ENCODE assay signal across 1 cellular context in genomic region chr14:21103710-21104447, GRCh38.
TF ChIP-seq lines count a peak whose summit lies in the region.

No MANE protein-coding gene starts in this region.

TF ChIP-seq in HEK293, 187 proteins besides CTCF, POLR2A, EP300 and RAD21 (continued from another document and continues in another):
- TF ChIP-seq YY1 (tag by site-specific recombination; IDR thresholded peaks at IDR 0.05) (peak; percentile 36), ZNF785 (tag by site-specific recombination; IDR thresholded peaks at IDR 0.05) (peak; percentile 78; the same call in 1 of the 2 replicates), ZBTB10 (tag by site-specific recombination; IDR thresholded peaks at IDR 0.05) (peak; percentile 62), KLF7 (tag by site-specific recombination; IDR thresholded peaks at IDR 0.05; ENCODE audit: borderline replicate concordance) (no peak), ZFP37 (tag by site-specific recombination; IDR thresholded peaks at IDR 0.05) (peak; percentile 65), HOXD13 (CRISPR knock-in tag; IDR thresholded peaks at IDR 0.05; ENCODE audit: borderline replicate concordance) (0 out of 2 replicates have a peak, but pooled peaks have one; percentile 30), ZNF398 (tag by site-specific recombination; IDR thresholded peaks at IDR 0.05) (peak; percentile 74), ZNF501 (tag by site-specific recombination; IDR thresholded peaks at IDR 0.05) (peak; percentile 67; the same call in 1 of the 2 replicates), TSHZ1 (tag by site-specific recombination; IDR thresholded peaks at IDR 0.05; ENCODE audit: borderline replicate concordance) (peak; percentile 64; the same call in 1 of the 2 replicates), ZNF692 (tag by site-specific recombination; IDR thresholded peaks at IDR 0.05) (peak; percentile 88), ZNF18 (tag by site-specific recombination; IDR thresholded peaks at IDR 0.05) (no peak), ZNF777 (tag by site-specific recombination; IDR thresholded peaks at IDR 0.05; ENCODE audit: borderline replicate concordance) (no peak), ZNF184 (tag by site-specific recombination; IDR thresholded peaks at IDR 0.05) (peak; percentile 85), ZNF610 (tag by site-specific recombination; IDR thresholded peaks at IDR 0.05; ENCODE audit: borderline replicate concordance) (peak; percentile 82), OVOL3 (tag by site-specific recombination; IDR thresholded peaks at IDR 0.05) (peak; percentile 58; the same call in 1 of the 2 replicates), ZXDB (tag by site-specific recombination; IDR thresholded peaks at IDR 0.05) (peak; percentile 96), ZNF37A (tag by site-specific recombination; IDR thresholded peaks at IDR 0.05) (peak; percentile 98), KLF1 (tag by site-specific recombination; IDR thresholded peaks at IDR 0.05) (peak; percentile 79), ZNF747 (tag by site-specific recombination; IDR thresholded peaks at IDR 0.05) (no peak), ZNF423 (tag by site-specific recombination; IDR thresholded peaks at IDR 0.05) (0 out of 2 replicates have a peak, but pooled peaks have one; percentile 20), ZNF843 (tag by site-specific recombination; IDR thresholded peaks at IDR 0.05) (peak; percentile 18; the same call in 1 of the 2 replicates), ZNF341 (tag by site-specific recombination; IDR thresholded peaks at IDR 0.05; ENCODE audit: low read depth) (peak; percentile 98), WT1 (tag by site-specific recombination; IDR thresholded peaks at IDR 0.05) (peak; percentile 73), HOXC10 (CRISPR knock-in tag; IDR thresholded peaks at IDR 0.05) (peak; percentile 92; the same call in 1 of the 2 replicates), PRDM1 (tag by site-specific recombination; IDR thresholded peaks at IDR 0.05) (no peak; the same call in 1 of the 2 replicates), ZSCAN23 (tag by site-specific recombination; IDR thresholded peaks at IDR 0.05) (peak; percentile 69; the same call in 1 of the 2 replicates), ZNF157 (tag by site-specific recombination; IDR thresholded peaks at IDR 0.05) (no peak), ZNF549 (tag by site-specific recombination; IDR thresholded peaks at IDR 0.05) (no peak), ZBTB7A (tag by site-specific recombination; IDR thresholded peaks at IDR 0.05; ENCODE audit: low read depth) (peak; percentile 42), ZNF621 (tag by site-specific recombination; IDR thresholded peaks at IDR 0.05) (no peak), ZNF561 (tag by site-specific recombination; IDR thresholded peaks at IDR 0.05; ENCODE audit: borderline replicate concordance) (peak; percentile 84), ZBTB8A (tag by site-specific recombination; IDR thresholded peaks at IDR 0.05) (peak; percentile 73)
- TF ChIP-seq, protein P1, sequence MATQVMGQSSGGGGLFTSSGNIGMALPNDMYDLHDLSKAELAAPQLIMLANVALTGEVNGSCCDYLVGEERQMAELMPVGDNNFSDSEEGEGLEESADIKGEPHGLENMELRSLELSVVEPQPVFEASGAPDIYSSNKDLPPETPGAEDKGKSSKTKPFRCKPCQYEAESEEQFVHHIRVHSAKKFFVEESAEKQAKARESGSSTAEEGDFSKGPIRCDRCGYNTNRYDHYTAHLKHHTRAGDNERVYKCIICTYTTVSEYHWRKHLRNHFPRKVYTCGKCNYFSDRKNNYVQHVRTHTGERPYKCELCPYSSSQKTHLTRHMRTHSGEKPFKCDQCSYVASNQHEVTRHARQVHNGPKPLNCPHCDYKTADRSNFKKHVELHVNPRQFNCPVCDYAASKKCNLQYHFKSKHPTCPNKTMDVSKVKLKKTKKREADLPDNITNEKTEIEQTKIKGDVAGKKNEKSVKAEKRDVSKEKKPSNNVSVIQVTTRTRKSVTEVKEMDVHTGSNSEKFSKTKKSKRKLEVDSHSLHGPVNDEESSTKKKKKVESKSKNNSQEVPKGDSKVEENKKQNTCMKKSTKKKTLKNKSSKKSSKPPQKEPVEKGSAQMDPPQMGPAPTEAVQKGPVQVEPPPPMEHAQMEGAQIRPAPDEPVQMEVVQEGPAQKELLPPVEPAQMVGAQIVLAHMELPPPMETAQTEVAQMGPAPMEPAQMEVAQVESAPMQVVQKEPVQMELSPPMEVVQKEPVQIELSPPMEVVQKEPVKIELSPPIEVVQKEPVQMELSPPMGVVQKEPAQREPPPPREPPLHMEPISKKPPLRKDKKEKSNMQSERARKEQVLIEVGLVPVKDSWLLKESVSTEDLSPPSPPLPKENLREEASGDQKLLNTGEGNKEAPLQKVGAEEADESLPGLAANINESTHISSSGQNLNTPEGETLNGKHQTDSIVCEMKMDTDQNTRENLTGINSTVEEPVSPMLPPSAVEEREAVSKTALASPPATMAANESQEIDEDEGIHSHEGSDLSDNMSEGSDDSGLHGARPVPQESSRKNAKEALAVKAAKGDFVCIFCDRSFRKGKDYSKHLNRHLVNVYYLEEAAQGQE (tag by site-specific recombination; IDR thresholded peaks at IDR 0.05): peak; percentile 45; the same call in 1 of the 2 replicates
- TF ChIP-seq, protein P2, sequence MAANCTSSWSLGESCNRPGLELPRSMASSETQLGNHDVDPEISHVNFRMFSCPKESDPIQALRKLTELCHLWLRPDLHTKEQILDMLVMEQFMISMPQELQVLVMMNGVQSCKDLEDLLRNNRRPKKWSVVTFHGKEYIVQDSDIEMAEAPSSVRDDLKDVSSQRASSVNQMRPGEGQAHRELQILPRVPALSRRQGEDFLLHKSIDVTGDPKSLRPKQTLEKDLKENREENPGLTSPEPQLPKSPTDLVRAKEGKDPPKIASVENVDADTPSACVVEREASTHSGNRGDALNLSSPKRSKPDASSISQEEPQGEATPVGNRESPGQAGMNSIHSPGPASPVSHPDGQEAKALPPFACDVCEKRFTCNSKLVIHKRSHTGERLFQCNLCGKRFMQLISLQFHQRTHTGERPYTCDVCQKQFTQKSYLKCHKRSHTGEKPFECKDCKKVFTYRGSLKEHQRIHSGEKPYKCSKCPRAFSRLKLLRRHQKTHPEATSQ (tag by site-specific recombination; IDR thresholded peaks at IDR 0.05): peak; percentile 28; the same call in 1 of the 2 replicates
- TF ChIP-seq, protein P3, sequence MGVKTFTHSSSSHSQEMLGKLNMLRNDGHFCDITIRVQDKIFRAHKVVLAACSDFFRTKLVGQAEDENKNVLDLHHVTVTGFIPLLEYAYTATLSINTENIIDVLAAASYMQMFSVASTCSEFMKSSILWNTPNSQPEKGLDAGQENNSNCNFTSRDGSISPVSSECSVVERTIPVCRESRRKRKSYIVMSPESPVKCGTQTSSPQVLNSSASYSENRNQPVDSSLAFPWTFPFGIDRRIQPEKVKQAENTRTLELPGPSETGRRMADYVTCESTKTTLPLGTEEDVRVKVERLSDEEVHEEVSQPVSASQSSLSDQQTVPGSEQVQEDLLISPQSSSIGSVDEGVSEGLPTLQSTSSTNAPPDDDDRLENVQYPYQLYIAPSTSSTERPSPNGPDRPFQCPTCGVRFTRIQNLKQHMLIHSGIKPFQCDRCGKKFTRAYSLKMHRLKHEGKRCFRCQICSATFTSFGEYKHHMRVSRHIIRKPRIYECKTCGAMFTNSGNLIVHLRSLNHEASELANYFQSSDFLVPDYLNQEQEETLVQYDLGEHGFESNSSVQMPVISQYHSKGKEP (tag by site-specific recombination; IDR thresholded peaks at IDR 0.05): 0 out of 2 replicates have a peak, but pooled peaks have one; percentile 20
